ENCODE assay signal across 19 cellular contexts in the genomic region with DNA sequence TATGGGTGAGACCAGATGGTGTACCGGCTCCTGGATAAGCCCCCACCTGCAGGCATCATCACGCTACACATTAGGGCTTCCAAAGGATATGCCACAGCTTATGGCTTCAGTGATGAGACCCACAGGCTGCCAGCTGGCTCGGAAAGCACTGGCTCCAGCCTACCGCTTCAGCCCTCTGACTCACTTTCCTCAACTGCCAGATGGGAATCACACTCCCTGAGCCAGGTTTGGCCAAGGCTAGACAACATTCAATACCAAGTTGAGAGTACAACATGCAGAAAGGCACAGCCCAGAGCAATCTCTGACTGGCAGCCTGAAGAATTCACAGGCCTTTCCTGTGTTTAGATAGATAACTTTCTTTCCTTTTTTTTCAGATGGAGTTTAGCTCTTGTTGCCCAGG. TPM values are rescaled to one million over a fixed set of nuclear protein-coding genes. Genes with fewer than 3 reads are reported as not detected.
DNase-seq lines count a peak whose midpoint lies in the region; ATAC-seq and TF ChIP-seq lines count a peak whose summit lies in the region.
"Had no signal": no experiment of that assay in that cellular context is flagged by ENCODE, and none has a peak within 500 bp of the region (broad histone marks: within the 10 kb centered on the region; RNA-seq: fewer than 3 reads in every experiment).

No MANE protein-coding gene starts in this region.

- DNase-seq in Right ventricle myocardium inferior (ENCODE audit: missing footprints), result peak; percentile 14
- no peak for DNase-seq in left ventricle myocardium superior
- DNase-seq in astrocyte of the spinal cord (ENCODE audit: low read depth, low spot score), result peak; percentile 59
- peak; percentile 55 to 83 for DNase-seq in lung microvascular endothelial cell (ENCODE audit: low read depth in 2 of 2)
- DNase-seq in NOMO-1 treated with dmso at 0.1 percent for 144 hours (lab: John Stamatoyannopoulos, UW; ENCODE audit: unreplicated experiment), result no peak
- no peak for DNase-seq in heart left ventricle
- no peak for DNase-seq in 8988T
- DNase-seq: activated CD4-positive, alpha-beta T cell treated with anti-CD3 and anti-CD28 coated beads for 4 hours; activated naive CD4-positive, alpha-beta T cell treated with anti-CD3 and anti-CD28 coated beads for 36 hours; CD8-positive, alpha-beta T cell; effector CD4-positive, alpha-beta T cell; foreskin melanocyte; mammary epithelial cell; MV-4-11; NCI-H2171; right cardiac atrium; T-helper 17 cell had no signal

- peaks cover 0 to 24% (median 7%) of the 10 kb centered on the region in 9 donors for H3K36me3 ChIP-seq in heart left ventricle

- H3K4me3 ChIP-seq in astrocyte of the spinal cord (ENCODE audit: low read depth, low read length) (no peak overlapping the region), heart left ventricle (no peak overlapping the region)
- H3K4me3 ChIP-seq: HAP-1 had no signal

- H3K9me3 ChIP-seq in heart left ventricle, result no peaks in the 10 kb centered on the region

- no peak for TF ChIP-seq POLR2A in heart left ventricle (IDR thresholded peaks at IDR 0.05)

- in situ Hi-C loops in astrocyte of the spinal cord (cut with HindIII; ENCODE audit: low sequenced_read_pairs), result no loop called here

- H3K27me3 ChIP-seq in heart left ventricle, result no peaks in the 10 kb centered on the region

- ATAC-seq in Right ventricle myocardium inferior, result no peak
- no peak for ATAC-seq in left ventricle myocardium superior
- no peak for ATAC-seq in HG03108 (IDR thresholded peaks at IDR 0.05; ENCODE audit: unreplicated experiment)
- ATAC-seq in heart left ventricle, result no peak
- ATAC-seq: CD8-positive, alpha-beta T cell; right cardiac atrium; T-helper 17 cell had no signal

- WGBS in heart left ventricle, 4 donors, result 76 to 95% (median 95%) methylated on average over 3 to 4 of the region's 4 CpGs

- intact Hi-C loops in Right ventricle myocardium inferior (cut with DNase I), result no loop called here
- intact Hi-C loops in left ventricle myocardium superior (cut with micrococcal nuclease), result no loop called here
- intact Hi-C loops in heart left ventricle (cut with DNase I), result no loop called here

- H3K4me1 ChIP-seq in heart left ventricle, result no peaks in the 10 kb centered on the region
- H3K4me1 ChIP-seq: HAP-1 had no signal

- no peak overlapping the region for H3K27ac ChIP-seq in heart left ventricle

- TF ChIP-seq CTCF in astrocyte of the spinal cord (IDR thresholded peaks at IDR 0.05; ENCODE audit: low read depth, low read length), result no peak
- TF ChIP-seq CTCF in heart left ventricle (IDR thresholded peaks at IDR 0.05), result no peak

RNA-seq across cellular contexts. Expression of a gene that starts 10.3 kb away (rescaled TPM):
- total RNA-seq in Right ventricle myocardium inferior (12.8 TPM), left ventricle myocardium superior (14.2 TPM), lung microvascular endothelial cell (2.8 and 13.1 TPM in 2 replicates), heart left ventricle (10 to 100 TPM in 8 of 9 donors, 1 to 10 TPM in 1; 9.7 to 15.0 (median 11.5) TPM)
- polyA plus RNA-seq in heart left ventricle, result 10 to 100 TPM in 1 of 2 donors, 1 to 10 TPM in 1; 9.1 to 18.7 TPM

RNA-seq across cellular contexts. Expression of a gene that starts 37.9 kb away (rescaled TPM):
- total RNA-seq in Right ventricle myocardium inferior (1,403 TPM), left ventricle myocardium superior (1,672 TPM), lung microvascular endothelial cell (2,180 and 2,800 TPM in 2 replicates), heart left ventricle (1,000 to 10,000 TPM in 8 of 9 donors, 100 to 1,000 TPM in 1; 665 to 2,180 (median 1,547) TPM)
- polyA plus RNA-seq in heart left ventricle, result 1,000 to 10,000 TPM in 1 of 2 donors, 100 to 1,000 TPM in 1; 932 to 1,006 TPM

Comparison
In these comparisons a context has a peak if more than half of its experiments do, and no peak if none do; other contexts are left out.
1. DNase-seq: peak in Right ventricle myocardium inferior (single experiment), astrocyte of the spinal cord (single experiment) and lung microvascular endothelial cell (2 of 2); none in left ventricle myocardium superior (single experiment), NOMO-1 treated with dmso at 0.1 percent for 144 hours (single experiment), heart left ventricle (0 of 5) and 8988T (single experiment).